Comparison of ENCODE assay signal across 12 cellular contexts in the genomic region with DNA sequence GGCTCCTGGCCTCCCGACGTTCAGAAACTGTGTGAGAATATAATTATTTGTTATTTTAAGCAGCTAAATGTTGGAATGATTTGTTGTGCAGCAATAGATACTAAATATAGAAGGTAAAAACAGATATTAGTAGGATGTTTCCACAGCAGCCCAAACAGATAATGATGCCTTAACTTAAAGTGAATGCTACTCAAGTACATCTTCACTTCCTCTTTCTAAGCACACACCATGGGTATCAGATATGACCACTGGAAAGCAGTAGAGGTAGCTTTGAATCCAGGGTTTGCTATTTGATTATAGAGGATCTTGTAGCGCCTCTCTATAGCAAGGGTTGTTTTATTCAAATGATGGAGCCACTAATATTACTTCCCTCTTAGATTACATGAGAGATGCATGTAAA. TPM values are rescaled to one million over a fixed set of nuclear protein-coding genes. Genes with fewer than 3 reads are reported as not detected.
DNase-seq lines count a peak whose midpoint lies in the region; ATAC-seq and TF ChIP-seq lines count a peak whose summit lies in the region.
"Had no signal": no experiment of that assay in that cellular context is flagged by ENCODE, and none has a peak within 500 bp of the region (broad histone marks: within the 10 kb centered on the region; RNA-seq: fewer than 3 reads in every experiment).

No MANE protein-coding gene starts in this region.

- H3K9ac ChIP-seq in SK-N-SH: no peak overlapping the region

- no peaks in the 10 kb centered on the region for H4K20me1 ChIP-seq in SK-N-SH (ENCODE audit: insufficient read depth)

- H3K27me3 ChIP-seq in SK-N-SH (ENCODE audit: insufficient read depth): peaks cover 6% of the 10 kb centered on the region; the same call in 1 of the 2 replicates

- H3K4me2 ChIP-seq in SK-N-SH: no peak overlapping the region
- H3K4me2 ChIP-seq: smooth muscle cell had no signal

- H3K27ac ChIP-seq in SK-N-SH (ENCODE audit: low read depth in 2 of 2, low read length in 1 of 2): no peak overlapping the region

- TF ChIP-seq RAD21 in SK-N-SH (IDR thresholded peaks at IDR 0.05; ENCODE audit: low read length): no peak

- H3K4me3 ChIP-seq in SK-N-SH (ENCODE audit: low read depth in 2 of 2, low read length in 1 of 2): no peak overlapping the region
- H3K4me3 ChIP-seq: smooth muscle cell had no signal

- no peaks in the 10 kb centered on the region for H3K79me2 ChIP-seq in SK-N-SH (ENCODE audit: insufficient read depth)

- CTCF ChIA-PET in HEK293T (lab: Yijun Ruan, JAX): no interaction called here
- CTCF ChIA-PET in SK-N-SH (lab: Yijun Ruan, JAX): interaction anchor here (2.5 kb wide), 1 partner anchor 45 kb away, joined by 10 read pairs; no protein-coding TSS in a partner anchor

- 77% methylated on average over 3 of the region's 3 CpGs for WGBS in SK-N-SH (ENCODE audit: low lambda C conversion rate)

- POLR2A ChIA-PET in HEK293T (lab: Yijun Ruan, JAX): no interaction called here
- POLR2A ChIA-PET in SK-N-SH (lab: Yijun Ruan, JAX): no interaction called here

- DNase-seq in GM10266 (ENCODE audit: extremely low spot score) (peak; percentile 17), OCI-M1 (lab: John Stamatoyannopoulos, UW) (no peak), HEK293T (ENCODE audit: extremely low spot score) (no peak), NCI-H1436 treated with DMSO at 0.1 percent for 48 hours (lab: John Stamatoyannopoulos, UW) (no peak), SK-N-SH (no peak)
- DNase-seq: activated naive CD4-positive, alpha-beta T cell treated with Interleukin-2 at 50 U/mL for 16 hours; naive thymus-derived CD8-positive, alpha-beta T cell; SHP77 treated with DMSO at 0.1 percent for 48 hours had no signal

- no peak for TF ChIP-seq EP300 in SK-N-SH (IDR thresholded peaks at IDR 0.05; ENCODE audit: borderline replicate concordance in 1 of 2, low read depth in 1 of 2, low read length in 1 of 2)

- no peak for TF ChIP-seq CTCF in GM10266 (IDR thresholded peaks at IDR 0.05; ENCODE audit: control insufficient read depth, insufficient read depth, low read depth, missing control alignments)
- no peak for TF ChIP-seq CTCF in SK-N-SH (IDR thresholded peaks at IDR 0.05)

- H3K4me1 ChIP-seq in SK-N-SH (ENCODE audit: control insufficient read depth in 1 of 2, insufficient read depth in 2 of 2, low read depth in 1 of 2, low read length in 1 of 2): no peaks in the 10 kb centered on the region

- no peaks in the 10 kb centered on the region for H3K9me3 ChIP-seq in SK-N-SH

- H3F3A ChIP-seq in SK-N-SH (replicated peaks; ENCODE audit: insufficient read depth): peaks cover 9% of the 10 kb centered on the region

- no peak overlapping the region; the same call in 1 of the 2 replicates for H2AFZ ChIP-seq in SK-N-SH (ENCODE audit: low read depth)

- ATAC-seq in GM19324 (IDR thresholded peaks at IDR 0.05; ENCODE audit: low FRiP score, unreplicated experiment) (peak; percentile 81), HG02642 (IDR thresholded peaks at IDR 0.05; ENCODE audit: poor library complexity, unreplicated experiment) (peak; percentile 91), HG03378 (IDR thresholded peaks at IDR 0.05; ENCODE audit: unreplicated experiment) (peak; percentile 83)
- ATAC-seq: naive thymus-derived CD8-positive, alpha-beta T cell had no signal

- H3K9me2 ChIP-seq in SK-N-SH: no peaks in the 10 kb centered on the region

- no peaks in the 10 kb centered on the region for H3K36me3 ChIP-seq in SK-N-SH (replicated peaks in 1 of 2; ENCODE audit: control insufficient read depth in 1 of 2, insufficient read depth in 2 of 2, low read length in 1 of 2)

TF ChIP-seq in HEK293T, 16 proteins besides CTCF, POLR2A, EP300 and RAD21:
- TF ChIP-seq ZNF384 (IDR thresholded peaks at IDR 0.05) (no peak), NFRKB (IDR thresholded peaks at IDR 0.05) (no peak), FOXK2 (IDR thresholded peaks at IDR 0.05) (no peak), LEF1 (IDR thresholded peaks at IDR 0.05; ENCODE audit: borderline replicate concordance) (no peak), TARDBP (IDR thresholded peaks at IDR 0.05) (no peak), HDGF (IDR thresholded peaks at IDR 0.05; ENCODE audit: borderline replicate concordance) (no peak), BHLHE40 (IDR thresholded peaks at IDR 0.05; ENCODE audit: borderline replicate concordance) (no peak)

TF ChIP-seq in SK-N-SH, 30 proteins besides CTCF, POLR2A, EP300 and RAD21:
- no peak for TF ChIP-seq POLR2AphosphoS5 (IDR thresholded peaks at IDR 0.05; ENCODE audit: low read depth, low read length)
- no peak for TF ChIP-seq MXI1 (IDR thresholded peaks at IDR 0.05; ENCODE audit: low read depth, low read length)
- no peak for TF ChIP-seq GATA2 (CRISPR knock-in tag; IDR thresholded peaks at IDR 0.05)
- no peak for TF ChIP-seq TAF1 (IDR thresholded peaks at IDR 0.05; ENCODE audit: borderline replicate concordance, low read depth, low read length)
- no peak for TF ChIP-seq IRF3 (IDR thresholded peaks at IDR 0.05; ENCODE audit: low read depth, low read length)
- no peak for TF ChIP-seq FOSL2 (IDR thresholded peaks at IDR 0.05; ENCODE audit: borderline replicate concordance, low read depth)
- no peak for TF ChIP-seq ELF1 (IDR thresholded peaks at IDR 0.05)
- TF ChIP-seq YY1 (IDR thresholded peaks at IDR 0.05; ENCODE audit: low read depth): no peak
- no peak for TF ChIP-seq RCOR1 (IDR thresholded peaks at IDR 0.05; ENCODE audit: low read length)
- no peak for TF ChIP-seq TEAD4 (IDR thresholded peaks at IDR 0.05; ENCODE audit: borderline replicate concordance, insufficient read depth)
- no peak for TF ChIP-seq MEF2A (IDR thresholded peaks at IDR 0.05; ENCODE audit: borderline replicate concordance, low read depth)
- TF ChIP-seq TCF12 (IDR thresholded peaks at IDR 0.05): no peak
- no peak for TF ChIP-seq SIN3A (IDR thresholded peaks at IDR 0.05; ENCODE audit: borderline replicate concordance, low read depth, low read length)
- no peak for TF ChIP-seq NRF1 (IDR thresholded peaks at IDR 0.05; ENCODE audit: low read depth, low read length)

RNA-seq across cellular contexts. Expression of gene BET1, which starts 38.2 kb away (rescaled TPM):
- 20.1 and 27.7 TPM in 2 replicates for polyA plus RNA-seq in SK-N-SH (2012; rRNA removed)
- polyA plus RNA-seq in SK-N-SH (2012; cell fraction: cytosol; rRNA removed): 33.3 and 44.5 TPM in 2 replicates
- polyA plus RNA-seq in SK-N-SH (2012; cell fraction: nucleus; rRNA removed): 11.5 and 16.6 TPM in 2 replicates
